26 cellular contexts compared by ENCODE assay signal in the genomic region with DNA sequence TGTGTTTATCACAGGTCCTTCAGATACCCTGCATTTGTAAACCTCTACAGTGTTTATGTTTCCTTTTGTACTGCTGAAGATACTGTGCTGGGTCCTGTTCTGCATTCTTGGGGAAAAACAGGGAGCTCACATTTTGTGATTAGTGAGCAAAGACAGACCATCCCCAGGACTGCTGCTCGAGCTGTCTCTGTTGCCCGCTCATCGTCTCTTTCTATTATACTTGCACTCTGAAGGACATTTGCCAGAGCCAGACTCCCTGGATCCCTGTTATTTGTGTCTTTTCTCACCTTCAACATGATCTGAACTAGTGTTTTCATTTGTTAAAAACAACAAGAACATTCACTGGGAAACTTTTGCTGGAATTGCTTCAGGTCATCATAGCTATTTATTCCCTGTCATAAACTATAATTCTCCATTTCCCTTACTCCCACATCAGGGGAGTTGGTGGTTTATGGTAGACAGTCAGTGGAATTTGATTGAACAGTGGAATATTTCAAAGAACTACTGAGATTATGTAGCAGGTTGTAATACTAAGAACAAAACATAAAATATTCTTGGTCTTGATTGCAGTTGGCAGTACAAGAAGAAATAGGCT. TPM values are rescaled to one million over a fixed set of nuclear protein-coding genes. Genes with fewer than 3 reads are reported as not detected.
"Had no signal": no experiment of that assay in that cellular context is flagged by ENCODE, and none has a peak within 500 bp of the region (broad histone marks: within the 10 kb centered on the region; RNA-seq: fewer than 3 reads in every experiment).

No MANE protein-coding gene starts in this region.

- H3K27me3 ChIP-seq: body of pancreas, colonic mucosa, gastroesophageal sphincter, hepatocyte, right lobe of liver, upper lobe of right lung had no signal

- ATAC-seq: activated CD4-positive, alpha-beta T cell treated with anti-CD3 and anti-CD28 coated beads for 36 hours; activated naive CD4-positive, alpha-beta T cell treated with anti-CD3 and anti-CD28 coated beads, Interleukin-2, amount 50 U/mL, for 72 hours; activated T-cell treated with anti-CD3 and anti-CD28 coated beads, Interleukin-2, amount 50 U/mL, for 72 hours; body of pancreas; gastroesophageal sphincter; natural killer cell; right lobe of liver; stimulated activated memory B cell treated with anti-CD40 and anti-IgM and Interleukin-4, amounts not matched to agents 10 μg/mL and 1 μg/mL and 100 μg/mL, for 72 hours; stimulated activated naive CD8-positive, alpha-beta T cell treated with anti-CD3 and anti-CD28 coated beads, Interleukin-15, amount 100 ng/mL, for 72 hours; T-cell; upper lobe of right lung had no signal

- H3K9me3 ChIP-seq: body of pancreas, colonic mucosa, gastroesophageal sphincter, right lobe of liver, upper lobe of right lung had no signal

- H2AFZ ChIP-seq: hepatocyte had no signal

- FAIRE-seq: keratinocyte had no signal

- H3K27ac ChIP-seq: body of pancreas, colonic mucosa, gastroesophageal sphincter, hepatocyte, right lobe of liver, upper lobe of right lung had no signal

- DNase-seq: activated CD4-positive, alpha-beta T cell treated with anti-CD3 and anti-CD28 coated beads for 36 hours; activated CD4-positive, CD25-positive, alpha-beta regulatory T cell; activated naive CD4-positive, alpha-beta T cell; activated T-cell treated with anti-CD3 and anti-CD28 coated beads for 4 hours; activated T-cell treated with anti-CD3 and anti-CD28 coated beads, Interleukin-2, amount 50 U/mL, for 72 hours; aorta; body of pancreas; colonic mucosa; effector CD8-positive, alpha-beta T cell; natural killer cell; right lobe of liver; stimulated activated CD4-positive, alpha-beta T cell treated with anti-CD3 and anti-CD28 coated beads, Interleukin-12 subunit alpha, Interleukin-12 subunit beta, amount 100 ng/mL, for 4 hours; stimulated activated CD4-positive, alpha-beta T cell treated with anti-CD3 and anti-CD28 coated beads, Interleukin-4, amount 100 ng/mL, for 4 hours; stimulated activated CD8-positive, alpha-beta memory T cell treated with anti-CD3 and anti-CD28 coated beads, Interleukin-4, amount 100 ng/mL, for 48 hours; stimulated activated naive CD8-positive, alpha-beta T cell treated with anti-CD3 and anti-CD28 coated beads, Interleukin-15, amount 100 ng/mL, for 72 hours; substantia nigra; T-cell; upper lobe of right lung had no signal

- H3K4me1 ChIP-seq: body of pancreas, colonic mucosa, gastroesophageal sphincter, right lobe of liver, upper lobe of right lung had no signal

- H3K4me2 ChIP-seq: hepatocyte had no signal

- H3K4me3 ChIP-seq: body of pancreas, colonic mucosa, gastroesophageal sphincter, hepatocyte, right lobe of liver, upper lobe of right lung had no signal

- H3K36me3 ChIP-seq: colonic mucosa, gastroesophageal sphincter, right lobe of liver, upper lobe of right lung had no signal

RNA-seq across cellular contexts. Expression of a gene that starts 53.0 kb away (rescaled TPM):
- total RNA-seq: activated CD4-positive, alpha-beta T cell treated with anti-CD3 and anti-CD28 coated beads for 36 hours; activated naive CD4-positive, alpha-beta T cell treated with anti-CD3 and anti-CD28 coated beads, Interleukin-2, amount 50 U/mL, for 72 hours; activated T-cell treated with anti-CD3 and anti-CD28 coated beads, Interleukin-2, amount 50 U/mL, for 72 hours; mononuclear cell; natural killer cell; renal cortical epithelial cell; T-helper 2 cell treated with Interferon-gamma antibody and Interleukin-4, amounts not matched to agents 100 ng/mL and 5 ng/mL, for 36 hours had no signal
- polyA plus RNA-seq: keratinocyte had no signal
